In genomic region chr12:24815087-24815423, GRCh38 we compare ENCODE assay signal across 9 cellular contexts.
DNase-seq lines count a peak whose midpoint lies in the region; ATAC-seq, FAIRE-seq and TF ChIP-seq lines count a peak whose summit lies in the region.
"Had no signal": no experiment of that assay in that cellular context is flagged by ENCODE, and none has a peak within 500 bp of the region (broad histone marks: within the 10 kb centered on the region; RNA-seq: fewer than 3 reads in every experiment).

No MANE protein-coding gene starts in this region.

- no peak for TF ChIP-seq CTCF in kidney (IDR thresholded peaks at IDR 0.05; ENCODE audit: borderline replicate concordance, extremely low read depth, insufficient read depth)

- H3K9ac ChIP-seq in kidney (ENCODE audit: low read length in 2 of 2): no peak overlapping the region

- intact Hi-C loops in kidney (cut with DNase I): no loop called here

- no peaks in the 10 kb centered on the region for H3K36me3 ChIP-seq in kidney (ENCODE audit: control insufficient read depth in 1 of 2, insufficient read depth in 2 of 2, low read length in 2 of 2)
- H3K36me3 ChIP-seq: cardiac muscle cell had no signal

- H3K4me1 ChIP-seq in kidney (ENCODE audit: control insufficient read depth in 1 of 2, insufficient read depth in 1 of 2, low read depth in 1 of 2, low read length in 2 of 2): no peaks in the 10 kb centered on the region

- DNase-seq in GM12891 (ENCODE audit: insufficient read length, low spot score): no peak
- no peak for DNase-seq in kidney
- DNase-seq in NCI-H82 treated with DMSO at 0.1 percent for 48 hours (lab: John Stamatoyannopoulos, UW; ENCODE audit: unreplicated experiment): no peak
- no peak for DNase-seq in NCI-H510A treated with DMSO at 0.1 percent for 48 hours (lab: John Stamatoyannopoulos, UW)
- DNase-seq in kidney tubule cell (ENCODE audit: low spot score): no peak
- no peak for DNase-seq in NCI-H1417 treated with DMSO at 0.1 percent for 48 hours (lab: John Stamatoyannopoulos, UW)

- H3K27ac ChIP-seq in kidney (ENCODE audit: low read depth in 2 of 2, low read length in 2 of 2): no peak overlapping the region
- H3K27ac ChIP-seq: cardiac muscle cell had no signal

- peak overlapping the region; percentile 49 to 52 for H3K4me3 ChIP-seq in kidney (ENCODE audit: low read length in 2 of 2)
- H3K4me3 ChIP-seq: cardiac muscle cell had no signal

- ATAC-seq in GM21423 (IDR thresholded peaks at IDR 0.05; ENCODE audit: unreplicated experiment) (peak; percentile 26), HG03378 (IDR thresholded peaks at IDR 0.05; ENCODE audit: unreplicated experiment) (peak; percentile 30)

- no peaks in the 10 kb centered on the region for H3K9me3 ChIP-seq in kidney (ENCODE audit: control insufficient read depth in 1 of 2, low read length in 2 of 2)

- no peak for TF ChIP-seq POLR2A in GM12891 (IDR thresholded peaks at IDR 0.05; ENCODE audit: low read depth, low read length)

- FAIRE-seq in GM12891 (lab: Jason Lieb, UNC): peak; percentile 16
- FAIRE-seq in kidney (lab: Jason Lieb, UNC): peak; percentile 37

TF ChIP-seq in GM12891, 5 proteins besides CTCF, POLR2A, EP300 and RAD21:
- TF ChIP-seq POLR2AphosphoS5 (IDR thresholded peaks at IDR 0.05; ENCODE audit: low read depth, low read length): no peak
- TF ChIP-seq SPI1 (IDR thresholded peaks at IDR 0.05; ENCODE audit: low read depth, low read length): no peak
- TF ChIP-seq PAX5 (IDR thresholded peaks at IDR 0.05; ENCODE audit: insufficient read depth, low read length, severe bottlenecking): no peak
- TF ChIP-seq TAF1 (IDR thresholded peaks at IDR 0.05; ENCODE audit: low read depth, low read length): no peak
- TF ChIP-seq POU2F2 (IDR thresholded peaks at IDR 0.05; ENCODE audit: low read depth, low read length): no peak
